In genomic region chr13:28494537-28494860, GRCh38 we compare ENCODE assay signal across 8 cellular contexts. TPM values are rescaled to one million over a fixed set of nuclear protein-coding genes. Genes with fewer than 3 reads are reported as not detected.
DNase-seq lines count a peak whose midpoint lies in the region; ATAC-seq, FAIRE-seq and TF ChIP-seq lines count a peak whose summit lies in the region.

No MANE protein-coding gene starts in this region.

- peaks cover 42% of the 10 kb centered on the region for H3K4me1 Mint-ChIP-seq in activated T-cell treated with anti-CD3 and anti-CD28 coated beads, Interleukin-2, amount 50 U/mL, for 24 hours (ENCODE audit: low read depth)
- peaks cover under 1% of the 10 kb centered on the region for H3K4me1 Mint-ChIP-seq in activated T-helper 17 cell treated with anti-CD3 and anti-CD28 coated beads, Interleukin-2, amount 50 U/mL, for 72 hours

- H3K27ac ChIP-seq in kidney (ENCODE audit: low read depth in 2 of 2, low read length in 2 of 2) (peak overlapping the region; percentile 74 to 83), thymus (ENCODE audit: low read depth) (no peak overlapping the region)

- no peaks in the 10 kb centered on the region for H3K9me3 Mint-ChIP-seq in activated T-cell treated with anti-CD3 and anti-CD28 coated beads, Interleukin-2, amount 50 U/mL, for 24 hours
- no peaks in the 10 kb centered on the region for H3K9me3 Mint-ChIP-seq in activated T-helper 17 cell treated with anti-CD3 and anti-CD28 coated beads, Interleukin-2, amount 50 U/mL, for 72 hours

- peak overlapping the region in 1 of 2 donors; percentile 34 for H3K9ac ChIP-seq in kidney (ENCODE audit: low read length in 2 of 2)

- no peak for TF ChIP-seq CTCF in kidney (IDR thresholded peaks at IDR 0.05; ENCODE audit: borderline replicate concordance, extremely low read depth, insufficient read depth)

- DNase-seq in activated T-cell treated with anti-CD3 and anti-CD28 coated beads, Interleukin-2, amount 50 U/mL, for 24 hours: no peak
- DNase-seq in activated T-cell treated with anti-CD3 and anti-CD28 coated beads for 4 hours (no peak), kidney (no peak), NCI-H510A treated with DMSO at 0.1 percent for 48 hours (lab: John Stamatoyannopoulos, UW) (no peak)

- no peak overlapping the region for H3K27ac Mint-ChIP-seq in activated T-cell treated with anti-CD3 and anti-CD28 coated beads, Interleukin-2, amount 50 U/mL, for 24 hours
- no peak overlapping the region for H3K27ac Mint-ChIP-seq in activated T-helper 17 cell treated with anti-CD3 and anti-CD28 coated beads, Interleukin-2, amount 50 U/mL, for 72 hours

- H3K36me3 ChIP-seq in kidney (ENCODE audit: control insufficient read depth in 1 of 2, insufficient read depth in 2 of 2, low read length in 2 of 2) (no peaks in the 10 kb centered on the region), thymus (ENCODE audit: control insufficient read depth, insufficient read depth) (no peaks in the 10 kb centered on the region)

- H3K27me3 Mint-ChIP-seq in activated T-cell treated with anti-CD3 and anti-CD28 coated beads, Interleukin-2, amount 50 U/mL, for 24 hours: peaks cover 57% of the 10 kb centered on the region
- peaks cover 51% of the 10 kb centered on the region for H3K27me3 Mint-ChIP-seq in activated T-helper 17 cell treated with anti-CD3 and anti-CD28 coated beads, Interleukin-2, amount 50 U/mL, for 72 hours

- peaks cover 16% of the 10 kb centered on the region for H3K36me3 Mint-ChIP-seq in activated T-cell treated with anti-CD3 and anti-CD28 coated beads, Interleukin-2, amount 50 U/mL, for 24 hours (ENCODE audit: low read depth)
- H3K36me3 Mint-ChIP-seq in activated T-helper 17 cell treated with anti-CD3 and anti-CD28 coated beads, Interleukin-2, amount 50 U/mL, for 72 hours (ENCODE audit: low read depth): peaks cover 13% of the 10 kb centered on the region

- 2% methylated on average over 33 of the region's 33 CpGs for WGBS in thymus

- peaks cover 49% of the 10 kb centered on the region for H3K27me3 ChIP-seq in thymus (ENCODE audit: control insufficient read depth, insufficient read depth)

- no peak for FAIRE-seq in kidney (lab: Jason Lieb, UNC)

- intact Hi-C loops in kidney (cut with DNase I): no loop called here

- peaks cover 0 to 5% of the 10 kb centered on the region in 2 donors for H3K4me1 ChIP-seq in kidney (ENCODE audit: control insufficient read depth in 1 of 2, insufficient read depth in 1 of 2, low read depth in 1 of 2, low read length in 2 of 2)
- no peaks in the 10 kb centered on the region for H3K4me1 ChIP-seq in thymus (ENCODE audit: control insufficient read depth, insufficient read depth, low read length)

- H3K9me3 ChIP-seq in kidney (ENCODE audit: control insufficient read depth in 1 of 2, low read length in 2 of 2) (no peaks in the 10 kb centered on the region), thymus (ENCODE audit: control insufficient read depth) (no peaks in the 10 kb centered on the region)

- H3K4me3 ChIP-seq in kidney (ENCODE audit: low read length in 2 of 2) (peak overlapping the region; percentile 26 to 53), thymus (ENCODE audit: low read length) (peak overlapping the region; percentile 44)

- peak overlapping the region; percentile 82 for H3K4me3 Mint-ChIP-seq in activated T-cell treated with anti-CD3 and anti-CD28 coated beads, Interleukin-2, amount 50 U/mL, for 24 hours
- H3K4me3 Mint-ChIP-seq in activated T-helper 17 cell treated with anti-CD3 and anti-CD28 coated beads, Interleukin-2, amount 50 U/mL, for 72 hours: peak overlapping the region; percentile 63

- ATAC-seq in activated T-helper 17 cell treated with anti-CD3 and anti-CD28 coated beads, Interleukin-2, amount 50 U/mL, for 72 hours (replicated peaks): peak; percentile 22
- ATAC-seq in GM18867 (IDR thresholded peaks at IDR 0.05; ENCODE audit: unreplicated experiment) (no peak), GM21717 (IDR thresholded peaks at IDR 0.05; ENCODE audit: unreplicated experiment) (no peak)

RNA-seq across cellular contexts. Expression of gene FLT1, which starts 0.4 kb away (rescaled TPM):
- 10 to 100 TPM in 1 of 2 donors, 1 to 10 TPM in 1; 3.0 to 12.7 TPM for total RNA-seq in activated T-helper 17 cell treated with anti-CD3 and anti-CD28 coated beads, Interleukin-2, amount 50 U/mL, for 72 hours
- total RNA-seq in kidney: 45.7 TPM
- polyA plus RNA-seq in kidney (ENCODE audit: insufficient read depth, low read depth, low replicate concordance) (17.2 TPM), thymus (5.5 TPM)
